ENCODE assay signal across 8 cellular contexts in genomic region chr1:206769331-206769731, GRCh38. TPM values are rescaled to one million over a fixed set of nuclear protein-coding genes. Genes with fewer than 3 reads are reported as not detected.
DNase-seq lines count a peak whose midpoint lies in the region; ATAC-seq, FAIRE-seq and TF ChIP-seq lines count a peak whose summit lies in the region.

No MANE protein-coding gene starts in this region.

- H3K23ac ChIP-seq in neuronal stem cell (ENCODE audit: low read depth, low read length, poor library complexity), result no peak overlapping the region

- no peak overlapping the region for H2BK15ac ChIP-seq in neuronal stem cell (ENCODE audit: low read length)

- no peak overlapping the region for H2BK12ac ChIP-seq in neuronal stem cell (ENCODE audit: low read length)

- no peak overlapping the region for H2AK5ac ChIP-seq in neuronal stem cell (ENCODE audit: low read depth, low read length)

- H3K36me3 ChIP-seq in neuronal stem cell (replicated peaks in 1 of 2; ENCODE audit: control insufficient read depth in 2 of 2, insufficient read depth in 2 of 2, low read length in 2 of 2), result no peaks in the 10 kb centered on the region

- no peak overlapping the region for H3K14ac ChIP-seq in neuronal stem cell (ENCODE audit: low read length)

- TF ChIP-seq POLR2A in Raji (IDR thresholded peaks at IDR 0.05; ENCODE audit: insufficient read depth, low read depth, low read length), result peak; percentile 25; the same call in 1 of the 2 replicates

- H2BK120ac ChIP-seq in neuronal stem cell (ENCODE audit: low read depth, low read length), result no peak overlapping the region

- no peak overlapping the region for H4K91ac ChIP-seq in neuronal stem cell (ENCODE audit: low read depth, low read length, poor library complexity)

- no peak overlapping the region for H3K27ac ChIP-seq in neuronal stem cell (replicated peaks; ENCODE audit: low read length)

- H3K9ac ChIP-seq in neuronal stem cell (ENCODE audit: low read depth, low read length, poor library complexity), result no peak overlapping the region

- no peak overlapping the region for H3K4ac ChIP-seq in neuronal stem cell (ENCODE audit: low read length)

- ATAC-seq in GM18517 (IDR thresholded peaks at IDR 0.05; ENCODE audit: unreplicated experiment) (peak; percentile 68), GM21825 (IDR thresholded peaks at IDR 0.05; ENCODE audit: unreplicated experiment) (peak; percentile 61), sciatic nerve (no peak)

- H3K4me1 ChIP-seq in neuronal stem cell (ENCODE audit: control insufficient read depth in 2 of 2, insufficient read depth in 1 of 2, low read depth in 1 of 2, low read length in 2 of 2), result peaks cover 0 to 5% of the 10 kb centered on the region in 2 donors

- no CpG with 5 or more reads among the region's 6 CpGs for WGBS in neuronal stem cell (ENCODE audit: extremely low coverage in 2 of 2, insufficient read length in 2 of 2, insufficient replicate concordance in 1 of 2), 2 donors

- intact Hi-C loops in sciatic nerve (cut with DNase I), result no loop called here

- no peak overlapping the region for H2AFZ ChIP-seq in neuronal stem cell (ENCODE audit: low read length)

- no peak overlapping the region for H2BK5ac ChIP-seq in neuronal stem cell (ENCODE audit: low read length)

- H3K27me3 ChIP-seq in neuronal stem cell (ENCODE audit: control insufficient read depth in 3 of 3, insufficient read depth in 3 of 3, low read depth in 1 of 3, low read length in 3 of 3), result peaks cover 0 to 40% (median 0%) of the 10 kb centered on the region in 3 experiments

- DNase-seq in neuronal stem cell (ENCODE audit: low spot score), result no peak
- DNase-seq in sciatic nerve (ENCODE audit: low spot score), result no peak
- no peak for DNase-seq in C1 segment of cervical spinal cord (lab: John Stamatoyannopoulos, UW)
- no peak for DNase-seq in urothelium cell line (ENCODE audit: low spot score)
- no peak for DNase-seq in cerebellar cortex (ENCODE audit: low spot score)

- no peaks in the 10 kb centered on the region for H3K79me1 ChIP-seq in neuronal stem cell (ENCODE audit: low read depth, low read length)

- no peak overlapping the region for H3K4me2 ChIP-seq in neuronal stem cell (ENCODE audit: insufficient read depth, low read length, poor library complexity, severe bottlenecking)

- no peaks in the 10 kb centered on the region for H3K9me3 ChIP-seq in neuronal stem cell (replicated peaks in 1 of 2; ENCODE audit: control insufficient read depth in 2 of 2, insufficient read depth in 1 of 2, low read depth in 1 of 2, low read length in 2 of 2)

- no peak for FAIRE-seq in urothelium cell line (lab: Jason Lieb, UNC)

- H3K18ac ChIP-seq in neuronal stem cell (ENCODE audit: low read length), result no peak overlapping the region

- H4K8ac ChIP-seq in neuronal stem cell (ENCODE audit: low read depth, low read length), result peak overlapping the region; percentile 7

- H3K4me3 ChIP-seq in neuronal stem cell (ENCODE audit: low read length in 2 of 2), result no peak overlapping the region

RNA-seq across cellular contexts. Expression of gene IL19, which starts 1.2 kb away (rescaled TPM):
- polyA plus RNA-seq in neuronal stem cell (2013, experiment 1 of 2), result not detected
- not detected for polyA plus RNA-seq in neuronal stem cell (2013, experiment 2 of 2)
- total RNA-seq in sciatic nerve, result not detected

RNA-seq across cellular contexts. Expression of gene IL10, which starts 3.0 kb away (rescaled TPM):
- polyA plus RNA-seq in neuronal stem cell (2013, experiment 1 of 2), result not detected
- not detected for polyA plus RNA-seq in neuronal stem cell (2013, experiment 2 of 2)
- total RNA-seq in sciatic nerve, result 1.1 TPM
